1 cellular context compared by ENCODE assay signal in the genomic region with DNA sequence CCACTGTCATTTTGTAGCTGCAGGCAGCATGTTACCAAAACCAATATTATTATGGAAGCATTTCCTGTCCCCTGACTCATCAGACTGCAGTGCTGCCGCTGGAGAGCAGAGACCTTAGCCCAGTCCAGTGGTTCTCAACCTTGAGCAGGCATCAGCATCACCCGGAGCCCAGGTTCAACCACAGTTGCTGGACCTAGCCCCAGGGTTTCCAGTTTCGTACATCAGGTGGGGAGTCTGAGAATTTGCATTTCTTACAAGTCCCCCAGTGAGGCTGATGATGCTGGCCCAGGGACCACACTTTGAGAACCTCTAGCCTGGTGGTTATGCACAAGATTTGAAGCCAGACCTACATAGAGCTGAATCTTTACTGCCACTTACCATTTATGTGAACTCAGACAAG.
A peak's percentile ranks its signal among the peaks of the same experiment; 100 is the strongest.
TF ChIP-seq lines count a peak whose summit lies in the region.

No MANE protein-coding gene starts in this region.

TF ChIP-seq in GM12878, 131 proteins besides CTCF, POLR2A, EP300 and RAD21 (continued from another document):
- TF ChIP-seq, protein P1, sequence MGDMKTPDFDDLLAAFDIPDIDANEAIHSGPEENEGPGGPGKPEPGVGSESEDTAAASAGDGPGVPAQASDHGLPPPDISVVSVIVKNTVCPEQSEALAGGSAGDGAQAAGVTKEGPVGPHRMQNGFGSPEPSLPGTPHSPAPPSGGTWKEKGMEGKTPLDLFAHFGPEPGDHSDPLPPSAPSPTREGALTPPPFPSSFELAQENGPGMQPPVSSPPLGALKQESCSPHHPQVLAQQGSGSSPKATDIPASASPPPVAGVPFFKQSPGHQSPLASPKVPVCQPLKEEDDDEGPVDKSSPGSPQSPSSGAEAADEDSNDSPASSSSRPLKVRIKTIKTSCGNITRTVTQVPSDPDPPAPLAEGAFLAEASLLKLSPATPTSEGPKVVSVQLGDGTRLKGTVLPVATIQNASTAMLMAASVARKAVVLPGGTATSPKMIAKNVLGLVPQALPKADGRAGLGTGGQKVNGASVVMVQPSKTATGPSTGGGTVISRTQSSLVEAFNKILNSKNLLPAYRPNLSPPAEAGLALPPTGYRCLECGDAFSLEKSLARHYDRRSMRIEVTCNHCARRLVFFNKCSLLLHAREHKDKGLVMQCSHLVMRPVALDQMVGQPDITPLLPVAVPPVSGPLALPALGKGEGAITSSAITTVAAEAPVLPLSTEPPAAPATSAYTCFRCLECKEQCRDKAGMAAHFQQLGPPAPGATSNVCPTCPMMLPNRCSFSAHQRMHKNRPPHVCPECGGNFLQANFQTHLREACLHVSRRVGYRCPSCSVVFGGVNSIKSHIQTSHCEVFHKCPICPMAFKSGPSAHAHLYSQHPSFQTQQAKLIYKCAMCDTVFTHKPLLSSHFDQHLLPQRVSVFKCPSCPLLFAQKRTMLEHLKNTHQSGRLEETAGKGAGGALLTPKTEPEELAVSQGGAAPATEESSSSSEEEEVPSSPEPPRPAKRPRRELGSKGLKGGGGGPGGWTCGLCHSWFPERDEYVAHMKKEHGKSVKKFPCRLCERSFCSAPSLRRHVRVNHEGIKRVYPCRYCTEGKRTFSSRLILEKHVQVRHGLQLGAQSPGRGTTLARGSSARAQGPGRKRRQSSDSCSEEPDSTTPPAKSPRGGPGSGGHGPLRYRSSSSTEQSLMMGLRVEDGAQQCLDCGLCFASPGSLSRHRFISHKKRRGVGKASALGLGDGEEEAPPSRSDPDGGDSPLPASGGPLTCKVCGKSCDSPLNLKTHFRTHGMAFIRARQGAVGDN (IDR thresholded peaks at IDR 0.05), result 0 out of 2 replicates have a peak, but pooled peaks have one; percentile 6
- TF ChIP-seq SMC3 (IDR thresholded peaks at IDR 0.05; ENCODE audit: borderline replicate concordance, low read length) (no peak), RUNX3 (IDR thresholded peaks at IDR 0.05; ENCODE audit: low read length) (0 out of 2 replicates have a peak, but pooled peaks have one; percentile 25), POU2F2 (IDR thresholded peaks at IDR 0.05; ENCODE audit: borderline replicate concordance, low read depth, low read length) (peak; percentile 80; the same call in 1 of the 3 replicates)
